16 cellular contexts compared by ENCODE assay signal in the genomic region with DNA sequence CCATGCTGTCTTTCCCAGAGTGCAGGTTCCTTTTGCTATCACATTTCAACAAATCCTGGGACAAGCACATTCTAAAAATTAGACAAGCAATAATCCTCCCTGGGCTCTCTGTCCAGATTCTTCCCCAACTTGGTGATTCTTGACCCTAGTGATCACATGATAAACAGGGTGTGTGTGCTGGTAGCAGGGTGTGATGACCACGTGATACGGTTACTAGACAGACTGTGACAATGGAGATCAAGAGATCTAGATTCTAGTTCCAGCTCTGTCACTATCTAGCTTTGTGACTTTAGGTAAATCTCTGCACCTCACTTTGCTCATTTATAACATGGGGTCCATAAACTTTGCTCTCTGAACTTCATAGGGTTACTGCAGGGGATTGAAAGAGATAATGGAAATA.
DNase-seq lines count a peak whose midpoint lies in the region; ATAC-seq, FAIRE-seq and TF ChIP-seq lines count a peak whose summit lies in the region.
"Had no signal": no experiment of that assay in that cellular context is flagged by ENCODE, and none has a peak within 500 bp of the region (broad histone marks: within the 10 kb centered on the region; RNA-seq: fewer than 3 reads in every experiment).

No MANE protein-coding gene starts in this region.

- H3K27ac ChIP-seq in colonic mucosa (peak overlapping the region; percentile 42), parathyroid adenoma (no peak overlapping the region), transverse colon (peak overlapping the region; percentile 1 to 63 (median 22))
- H3K27ac ChIP-seq in CD8-positive, alpha-beta T cell (ENCODE audit: low read depth, low read length), result no peak overlapping the region
- H3K27ac ChIP-seq: GM23248 had no signal

- H3K9me3 Mint-ChIP-seq in CD8-positive, alpha-beta T cell, result no peaks in the 10 kb centered on the region
- H3K9me3 Mint-ChIP-seq: CD8-positive, alpha-beta memory T cell had no signal

- ATAC-seq in HG02642 (IDR thresholded peaks at IDR 0.05; ENCODE audit: poor library complexity, unreplicated experiment), result no peak
- ATAC-seq in CD8-positive, alpha-beta T cell, result no peak

- H3K9me3 ChIP-seq in colonic mucosa (no peaks in the 10 kb centered on the region), parathyroid adenoma (ENCODE audit: control insufficient read depth, low read length) (no peaks in the 10 kb centered on the region), transverse colon (no peaks in the 10 kb centered on the region)
- no peaks in the 10 kb centered on the region for H3K9me3 ChIP-seq in CD8-positive, alpha-beta T cell (ENCODE audit: low read length)
- H3K9me3 ChIP-seq: Caco-2 had no signal

- WGBS in transverse colon (ENCODE audit: low coverage in 1 of 2), 2 donors, result 47 to 68% methylated on average over 2 of the region's 2 CpGs

- DNase-seq in OCI-M1 (lab: John Stamatoyannopoulos, UW), result peak; percentile 32
- DNase-seq in colonic mucosa, result no peak
- DNase-seq in transverse colon, result no peak
- DNase-seq in H54 (ENCODE audit: insufficient read length, low spot score), result no peak
- DNase-seq in stimulated activated CD4-positive, alpha-beta T cell treated with anti-CD3 and anti-CD28 coated beads, Interleukin-12 subunit alpha, Interleukin-12 subunit beta, amount 100 ng/mL, for 4 hours, result no peak
- DNase-seq in CD8-positive, alpha-beta T cell, result no peak
- DNase-seq: Caco-2; CD8-positive, alpha-beta memory T cell; DND-41; GDM1; GM23248; H7 had no signal

- H3K4me2 ChIP-seq in parathyroid adenoma (ENCODE audit: low read length), result no peak overlapping the region

- H3K4me3 ChIP-seq in colonic mucosa (no peak overlapping the region), parathyroid adenoma (ENCODE audit: low read depth, low read length) (no peak overlapping the region), transverse colon (no peak overlapping the region)
- no peak overlapping the region for H3K4me3 ChIP-seq in CD8-positive, alpha-beta T cell (ENCODE audit: low read depth, low read length)
- H3K4me3 ChIP-seq: GM23248 had no signal

- intact Hi-C loops in colonic mucosa (cut with DNase I), result no loop called here
- intact Hi-C loops in transverse colon (cut with DNase I; ENCODE audit: low total_unique reads), result loop anchor here (5.0 kb wide), 1 partner anchor 41 kb away; no protein-coding TSS in a partner anchor
- intact Hi-C loops in CD8-positive, alpha-beta T cell (cut with DNase I, micrococcal nuclease), result no loop called here

- H3K4me3 Mint-ChIP-seq in CD8-positive, alpha-beta T cell, result no peak overlapping the region
- H3K4me3 Mint-ChIP-seq: CD14-positive monocyte; CD8-positive, alpha-beta memory T cell had no signal

- no peaks in the 10 kb centered on the region for H3K79me2 ChIP-seq in parathyroid adenoma

- POLR2A ChIA-PET in CD8-positive, alpha-beta T cell (lab: Charles Lee), result no interaction called here

- H3K27me3 Mint-ChIP-seq in CD8-positive, alpha-beta T cell (ENCODE audit: low read depth), result no peaks in the 10 kb centered on the region

- H3K27me3 ChIP-seq in colonic mucosa (no peaks in the 10 kb centered on the region), parathyroid adenoma (ENCODE audit: control insufficient read depth, insufficient read depth, low read length) (no peaks in the 10 kb centered on the region), transverse colon (no peaks in the 10 kb centered on the region)
- H3K27me3 ChIP-seq in CD8-positive, alpha-beta T cell (ENCODE audit: insufficient read depth, low read length), result no peaks in the 10 kb centered on the region

- TF ChIP-seq EP300 in transverse colon (IDR thresholded peaks at IDR 0.05; ENCODE audit: low read depth), result no peak

- TF ChIP-seq CTCF in colonic mucosa (IDR thresholded peaks at IDR 0.05) (no peak), parathyroid adenoma (IDR thresholded peaks at IDR 0.05) (no peak), transverse colon (IDR thresholded peaks at IDR 0.05) (no peak)
- no peak for TF ChIP-seq CTCF in CD8-positive, alpha-beta T cell (IDR thresholded peaks at IDR 0.05)

- FAIRE-seq in H54 (lab: Jason Lieb, UNC), result no peak
- FAIRE-seq: GM19239 had no signal

- H3K36me3 ChIP-seq in colonic mucosa (no peaks in the 10 kb centered on the region), parathyroid adenoma (ENCODE audit: control insufficient read depth, insufficient read depth, low read length) (no peaks in the 10 kb centered on the region), transverse colon (no peaks in the 10 kb centered on the region)
- no peaks in the 10 kb centered on the region for H3K36me3 ChIP-seq in CD8-positive, alpha-beta T cell (ENCODE audit: insufficient read depth, low read length)

- H2AFZ ChIP-seq in parathyroid adenoma, result peak overlapping the region; percentile 38
- H2AFZ ChIP-seq: GM23248 had no signal

- H3K27ac Mint-ChIP-seq in CD8-positive, alpha-beta T cell, result no peak overlapping the region
- H3K27ac Mint-ChIP-seq: CD14-positive monocyte had no signal

- H3K4me1 ChIP-seq in colonic mucosa (peaks cover 8% of the 10 kb centered on the region), parathyroid adenoma (no peaks in the 10 kb centered on the region), transverse colon (peaks cover 4 to 48% (median 15%) of the 10 kb centered on the region in 4 donors)
- no peaks in the 10 kb centered on the region for H3K4me1 ChIP-seq in CD8-positive, alpha-beta T cell (ENCODE audit: insufficient read depth, low read length)
- H3K4me1 ChIP-seq: Caco-2 had no signal

- in situ Hi-C loops in transverse colon (cut with MboI; ENCODE audit: low pct_ligation_motif_present in 1 of 4, low pct_unique_long_range_greater_than_20kb in 1 of 4, low sequenced_read_pairs in 3 of 4), result no loop called here

- TF ChIP-seq POLR2A in transverse colon (IDR thresholded peaks at IDR 0.05), result no peak
- no peak for TF ChIP-seq POLR2A in H54 (IDR thresholded peaks at IDR 0.05; ENCODE audit: low read depth, low read length)

- CTCF ChIA-PET in CD8-positive, alpha-beta T cell (lab: Charles Lee), result no interaction called here

- H3K9ac ChIP-seq in colonic mucosa (ENCODE audit: low read depth in 2 of 2, low read length in 2 of 2), result no peak overlapping the region
- H3K9ac ChIP-seq in parathyroid adenoma, result no peak overlapping the region
- H3K9ac ChIP-seq: GM23248 had no signal

- H3K36me3 Mint-ChIP-seq in CD8-positive, alpha-beta T cell, result no peaks in the 10 kb centered on the region
- H3K36me3 Mint-ChIP-seq: CD14-positive monocyte; CD8-positive, alpha-beta memory T cell had no signal

- H3K4me1 Mint-ChIP-seq in CD8-positive, alpha-beta T cell (ENCODE audit: low read depth), result no peaks in the 10 kb centered on the region
- H3K4me1 Mint-ChIP-seq: CD14-positive monocyte; CD8-positive, alpha-beta memory T cell had no signal

Comparison
In these comparisons a context has a peak if more than half of its experiments do, and no peak if none do; other contexts are left out.
1. H3K27ac ChIP-seq: peak in colonic mucosa (single experiment) and transverse colon (4 of 4); none in parathyroid adenoma (single experiment) and CD8-positive, alpha-beta T cell (single experiment).